Comparison of ENCODE assay signal across 8 cellular contexts in genomic region chr5:38845555-38846378, GRCh38. TPM values are rescaled to one million over a fixed set of nuclear protein-coding genes. Genes with fewer than 3 reads are reported as not detected.
A peak's percentile ranks its signal among the peaks of the same experiment; 100 is the strongest.
DNase-seq lines count a peak whose midpoint lies in the region; ATAC-seq and TF ChIP-seq lines count a peak whose summit lies in the region.

OSMR (plus strand) TSS chr5:38846012; CDS start chr5:38869045, 23,033 bp downstream.

- no peaks in the 10 kb centered on the region for H3K9me3 ChIP-seq in skeletal muscle tissue (ENCODE audit: control insufficient read depth in 3 of 3, low read length in 3 of 3)

- H3K27me3 ChIP-seq in kidney epithelial cell (ENCODE audit: control insufficient read depth, insufficient read depth, low read length) (no peaks in the 10 kb centered on the region), skeletal muscle tissue (ENCODE audit: control insufficient read depth in 3 of 3, insufficient read depth in 3 of 3, low read length in 3 of 3) (peaks cover 0 to 12% (median 10%) of the 10 kb centered on the region in 3 donors)

- peak within 1 kb of the TSS; percentile 51 for H3K4me3 ChIP-seq in GM08714 (ENCODE audit: low read length)
- peak within 1 kb of the TSS; percentile 94 for H3K4me3 ChIP-seq in kidney epithelial cell (ENCODE audit: low read depth, low read length)
- peak within 1 kb of the TSS; percentile 80 to 91 (median 86) for H3K4me3 ChIP-seq in skeletal muscle tissue (ENCODE audit: low read length in 3 of 3)

- H3K4me1 ChIP-seq in skeletal muscle tissue (ENCODE audit: control insufficient read depth in 3 of 3, insufficient read depth in 3 of 3, low read length in 3 of 3): peaks cover 6 to 12% (median 9%) of the 10 kb centered on the region in 3 donors

- no peaks in the 10 kb centered on the region for H3K36me3 ChIP-seq in kidney epithelial cell (ENCODE audit: control insufficient read depth, insufficient read depth, low read length)
- no peaks in the 10 kb centered on the region for H3K36me3 ChIP-seq in skeletal muscle tissue (ENCODE audit: control insufficient read depth in 3 of 3, insufficient read depth in 3 of 3, low read length in 3 of 3)

- peak within 1 kb of the TSS; percentile 66 for H3K27ac ChIP-seq in cingulate gyrus (ENCODE audit: low read depth, low read length)
- peak within 1 kb of the TSS; percentile 95 for H3K27ac ChIP-seq in skeletal muscle tissue (ENCODE audit: low read depth, low read length)

- peak within 1 kb of the TSS; percentile 85 to 96 (median 89) for H3K9ac ChIP-seq in skeletal muscle tissue (ENCODE audit: low read depth in 1 of 3, low read length in 3 of 3)

- ATAC-seq in GM21423 (IDR thresholded peaks at IDR 0.05; ENCODE audit: unreplicated experiment): no peak

- no peak for TF ChIP-seq CTCF in kidney epithelial cell (IDR thresholded peaks at IDR 0.05; ENCODE audit: insufficient read depth, low read length, poor library complexity, severe bottlenecking)

- DNase-seq in NCI-H69 (lab: John Stamatoyannopoulos, UW) (peak; percentile 31), kidney epithelial cell (ENCODE audit: low read depth) (peak; percentile 90), NCI-H446 treated with DMSO at 0.1 percent for 48 hours (lab: John Stamatoyannopoulos, UW) (no peak)
- no peak for DNase-seq in effector CD4-positive, alpha-beta T cell

RNA-seq across cellular contexts. Expression of gene OSMR, which starts in this region (rescaled TPM):
- total RNA-seq in kidney epithelial cell (46.7 and 47.0 TPM in 2 replicates), skeletal muscle tissue (4.2 TPM)

Comparison
In these comparisons a context has a peak if more than half of its experiments do, and no peak if none do; other contexts are left out.
1. DNase-seq: peak in NCI-H69 (single experiment) and kidney epithelial cell (single experiment); none in NCI-H446 treated with DMSO at 0.1 percent for 48 hours (single experiment) and effector CD4-positive, alpha-beta T cell (single experiment).
2. Peak in every context shown above with its lines, with median percentiles within 50 percentile points of each other: H3K4me3 ChIP-seq.